In genomic region chr11:121292503-121293275, GRCh38 we compare ENCODE assay signal across 1 cellular context.
A peak's percentile ranks its signal among the peaks of the same experiment; 100 is the strongest.
TF ChIP-seq lines count a peak whose summit lies in the region.

Gene SC5D (plus strand): TSS chr11:121292771. CDS start chr11:121303376, 10,605 bp downstream.

TF ChIP-seq in GM23338, 12 proteins besides CTCF, POLR2A, EP300 and RAD21:
- peak; percentile 76 for TF ChIP-seq CREB1 (CRISPR knock-in tag; IDR thresholded peaks at IDR 0.05; ENCODE audit: low read depth)
- TF ChIP-seq ETS1 (IDR thresholded peaks at IDR 0.05): no peak; the same call in 1 of the 2 replicates
- peak; percentile 99 for TF ChIP-seq POLR2AphosphoS5 (IDR thresholded peaks at IDR 0.05; ENCODE audit: low read depth)
